ENCODE assay signal across 8 cellular contexts in the genomic region with DNA sequence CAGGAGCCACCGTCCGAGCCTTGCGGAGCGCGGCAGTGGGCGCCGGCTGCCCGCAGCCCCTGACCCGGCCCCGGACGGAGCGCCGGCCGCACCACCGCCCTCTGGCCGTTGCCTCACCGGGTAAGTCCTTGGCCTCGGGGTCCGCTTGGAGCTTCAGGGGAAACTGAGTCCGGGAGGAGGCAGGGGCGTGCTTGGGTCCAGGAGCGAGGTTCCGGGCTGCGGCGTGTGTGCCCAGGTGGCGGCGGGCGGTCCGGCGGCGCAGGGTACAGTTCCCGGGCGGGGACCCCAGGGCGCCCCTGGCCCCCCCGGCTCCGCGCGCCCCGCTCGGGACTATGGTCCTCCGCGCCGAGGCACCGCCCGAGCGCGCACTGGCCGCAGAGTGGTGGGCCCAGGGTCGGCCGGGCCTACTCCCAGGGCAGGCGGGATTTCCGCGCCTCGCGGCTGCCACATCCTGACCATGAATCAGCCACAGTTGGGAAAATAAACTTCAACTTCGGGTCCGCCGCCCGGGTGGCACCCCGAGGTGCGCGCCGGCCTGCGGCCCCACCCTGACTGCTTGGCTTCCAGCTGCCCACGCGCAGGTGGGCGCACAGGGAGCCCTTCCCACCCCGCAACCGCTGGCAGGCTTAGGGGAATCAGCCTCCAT. TPM values are rescaled to one million over a fixed set of nuclear protein-coding genes. Genes with fewer than 3 reads are reported as not detected.
DNase-seq lines count a peak whose midpoint lies in the region; ATAC-seq and TF ChIP-seq lines count a peak whose summit lies in the region.

No MANE protein-coding gene starts in this region.

- H3K4me3 Mint-ChIP-seq in H9 = peak overlapping the region; percentile 64 to 78
- H3K4me3 Mint-ChIP-seq in activated naive CD4-positive, alpha-beta T cell treated with anti-CD3 and anti-CD28 coated beads, Interleukin-2, amount 10 ng/mL, durations not matched to agents 7 days and 5 days = peak overlapping the region; percentile 84
- H3K4me3 Mint-ChIP-seq in stimulated activated memory B cell treated with anti-CD40 and anti-IgM and Interleukin-4, amounts not matched to agents 10 μg/mL and 1 μg/mL and 100 μg/mL, for 72 hours = peak overlapping the region; percentile 78

- H3K56ac ChIP-seq in H9 (ENCODE audit: insufficient read length, low read depth, low read length) = no peak overlapping the region

- ATAC-seq in stimulated activated memory B cell treated with anti-CD40 and anti-IgM and Interleukin-4, amounts not matched to agents 10 μg/mL and 1 μg/mL and 100 μg/mL, for 72 hours = peak; percentile 45

- H4K5ac ChIP-seq in H9 (ENCODE audit: insufficient read length, low read depth, low read length) = no peak overlapping the region

- H2BK5ac ChIP-seq in H9 (ENCODE audit: insufficient read length, low read length) = no peak overlapping the region

- peaks cover 19 to 34% of the 10 kb centered on the region in 2 experiments for H3K4me1 Mint-ChIP-seq in H9
- H3K4me1 Mint-ChIP-seq in activated naive CD4-positive, alpha-beta T cell treated with anti-CD3 and anti-CD28 coated beads, Interleukin-2, amount 10 ng/mL, durations not matched to agents 7 days and 5 days = peaks cover 75% of the 10 kb centered on the region
- peaks cover 77% of the 10 kb centered on the region for H3K4me1 Mint-ChIP-seq in stimulated activated memory B cell treated with anti-CD40 and anti-IgM and Interleukin-4, amounts not matched to agents 10 μg/mL and 1 μg/mL and 100 μg/mL, for 72 hours

- no peak overlapping the region for H3K27ac ChIP-seq in H9 (ENCODE audit: insufficient read length, low read depth, low read length)
- H3K27ac ChIP-seq in iPS DF 6.9 (ENCODE audit: low read length) = no peak overlapping the region

- H3K4me3 ChIP-seq in AG04449 (ENCODE audit: low read depth, low read length) (peak overlapping the region; percentile 88), iPS DF 6.9 (ENCODE audit: low read length) (peak overlapping the region; percentile 71; the same call in 1 of the 2 replicates)

- H3K9ac ChIP-seq in H9 (ENCODE audit: extremely low read depth, insufficient read length, low read length) = peak overlapping the region; percentile 21

- CTCF ChIA-PET in AG04449 (lab: Yijun Ruan, JAX) = interaction anchor here (1.2 to 2.4 kb wide), 5 partner anchors 9 to 137 kb away, joined by 4 to 18 read pairs (median 5); no protein-coding TSS in a partner anchor
- CTCF ChIA-PET in activated naive CD4-positive, alpha-beta T cell treated with anti-CD3 and anti-CD28 coated beads, Interleukin-2, amount 10 ng/mL, durations not matched to agents 7 days and 5 days (lab: Charles Lee) = interaction anchor here (1.2 kb wide), 1 partner anchor 21 kb away, joined by 3 read pairs; no protein-coding TSS in a partner anchor

- H2BK15ac ChIP-seq in H9 (ENCODE audit: low read depth, low read length) = no peak overlapping the region

- H3K9me3 Mint-ChIP-seq in H9 = peaks cover 0 to 5% of the 10 kb centered on the region in 2 experiments; a peak in 2 of 5 replicates
- H3K9me3 Mint-ChIP-seq in activated naive CD4-positive, alpha-beta T cell treated with anti-CD3 and anti-CD28 coated beads, Interleukin-2, amount 10 ng/mL, durations not matched to agents 7 days and 5 days = no peaks in the 10 kb centered on the region
- H3K9me3 Mint-ChIP-seq in stimulated activated memory B cell treated with anti-CD40 and anti-IgM and Interleukin-4, amounts not matched to agents 10 μg/mL and 1 μg/mL and 100 μg/mL, for 72 hours = peaks cover 3% of the 10 kb centered on the region

- DNase-seq in AG04449 (ENCODE audit: low read depth, low spot score) (no peak), H9 (no peak), iPS DF 6.9 (ENCODE audit: low read depth, low spot score) (no peak), NCI-H774 (lab: John Stamatoyannopoulos, UW) (no peak), OCI-M2 (lab: John Stamatoyannopoulos, UW; ENCODE audit: unreplicated experiment) (no peak), SKM-1 (lab: John Stamatoyannopoulos, UW; ENCODE audit: unreplicated experiment) (no peak)
- peak; percentile 37 for DNase-seq in activated naive CD4-positive, alpha-beta T cell treated with anti-CD3 and anti-CD28 coated beads, Interleukin-2, amount 10 ng/mL, durations not matched to agents 7 days and 5 days

- no peak overlapping the region for H3K23ac ChIP-seq in H9 (ENCODE audit: insufficient read length, low read depth, low read length)

- peaks cover 3% of the 10 kb centered on the region for H3K27me3 Mint-ChIP-seq in H9 (ENCODE audit: low read depth)
- peaks cover 21% of the 10 kb centered on the region for H3K27me3 Mint-ChIP-seq in activated naive CD4-positive, alpha-beta T cell treated with anti-CD3 and anti-CD28 coated beads, Interleukin-2, amount 10 ng/mL, durations not matched to agents 7 days and 5 days
- H3K27me3 Mint-ChIP-seq in stimulated activated memory B cell treated with anti-CD40 and anti-IgM and Interleukin-4, amounts not matched to agents 10 μg/mL and 1 μg/mL and 100 μg/mL, for 72 hours = no peaks in the 10 kb centered on the region

- H3K18ac ChIP-seq in H9 (ENCODE audit: insufficient read length, low read depth, low read length) = no peak overlapping the region

- peak overlapping the region; percentile 57 for H3K4me2 ChIP-seq in H9 (ENCODE audit: insufficient read depth, insufficient read length, low read length)

- no peak overlapping the region for H2AK5ac ChIP-seq in H9 (ENCODE audit: insufficient read length, low read length)

- no CpG with 5 or more reads among the region's 69 CpGs for WGBS in H9 (ENCODE audit: extremely low coverage, insufficient read length, low lambda C conversion rate)
- WGBS in iPS DF 6.9 (ENCODE audit: insufficient coverage, insufficient read length) = no CpG with 5 or more reads among the region's 69 CpGs

- no peak overlapping the region for H2AFZ ChIP-seq in H9 (ENCODE audit: low read length)

- no peaks in the 10 kb centered on the region for H4K20me1 ChIP-seq in H9 (ENCODE audit: control insufficient read depth, insufficient read depth, insufficient read length)

- H2BK12ac ChIP-seq in H9 (ENCODE audit: insufficient read length, low read depth, low read length) = no peak overlapping the region

- H3K4ac ChIP-seq in H9 (ENCODE audit: low read depth, low read length) = no peak overlapping the region

- H3K36me3 Mint-ChIP-seq in H9 (ENCODE audit: insufficient read depth in 1 of 3, low read depth in 3 of 3) = no peaks in the 10 kb centered on the region; a peak in 2 of 7 replicates
- peaks cover 14% of the 10 kb centered on the region for H3K36me3 Mint-ChIP-seq in activated naive CD4-positive, alpha-beta T cell treated with anti-CD3 and anti-CD28 coated beads, Interleukin-2, amount 10 ng/mL, durations not matched to agents 7 days and 5 days
- no peaks in the 10 kb centered on the region for H3K36me3 Mint-ChIP-seq in stimulated activated memory B cell treated with anti-CD40 and anti-IgM and Interleukin-4, amounts not matched to agents 10 μg/mL and 1 μg/mL and 100 μg/mL, for 72 hours

- POLR2A ChIA-PET in AG04449 (lab: Yijun Ruan, JAX) = no interaction called here

- H4K8ac ChIP-seq in H9 (replicated peaks; ENCODE audit: insufficient read length, low read depth, low read length) = no peak overlapping the region

- no peak overlapping the region for H2BK120ac ChIP-seq in H9 (ENCODE audit: low read depth, low read length, poor library complexity, severe bottlenecking)

- H3K36me3 ChIP-seq in iPS DF 6.9 (ENCODE audit: control insufficient read depth, insufficient read depth, low read length) = peaks cover 6% of the 10 kb centered on the region; the same call in 1 of the 2 replicates

- H3K27ac Mint-ChIP-seq in H9 = no peak overlapping the region
- H3K27ac Mint-ChIP-seq in activated naive CD4-positive, alpha-beta T cell treated with anti-CD3 and anti-CD28 coated beads, Interleukin-2, amount 10 ng/mL, durations not matched to agents 7 days and 5 days = peak overlapping the region; percentile 24
- H3K27ac Mint-ChIP-seq in stimulated activated memory B cell treated with anti-CD40 and anti-IgM and Interleukin-4, amounts not matched to agents 10 μg/mL and 1 μg/mL and 100 μg/mL, for 72 hours = peak overlapping the region; percentile 62

- no peak overlapping the region for H4K91ac ChIP-seq in H9 (ENCODE audit: insufficient read length, low read depth, low read length)

- H3T11ph ChIP-seq in H9 (ENCODE audit: low read length) = no peak overlapping the region

- peaks cover 4% of the 10 kb centered on the region; the same call in 1 of the 2 replicates for H3K79me2 ChIP-seq in H9 (ENCODE audit: insufficient read depth, low read length)

- H2BK20ac ChIP-seq in H9 (ENCODE audit: low read depth, low read length, poor library complexity, severe bottlenecking) = no peak overlapping the region

- H3K79me1 ChIP-seq in H9 (ENCODE audit: insufficient read depth, low read depth, low read length, poor library complexity, severe bottlenecking) = peaks cover 5% of the 10 kb centered on the region

- H3K27me3 ChIP-seq in H9 (ENCODE audit: insufficient read depth, low read length) = no peaks in the 10 kb centered on the region
- H3K27me3 ChIP-seq in iPS DF 6.9 (ENCODE audit: control insufficient read depth, insufficient read depth, low read length) = no peaks in the 10 kb centered on the region

- H3K9me3 ChIP-seq in H9 (ENCODE audit: control insufficient read depth, low read depth, low read length) = no peaks in the 10 kb centered on the region
- H3K9me3 ChIP-seq in iPS DF 6.9 (ENCODE audit: control insufficient read depth, insufficient read depth, low read length) = no peaks in the 10 kb centered on the region

- peaks cover 3% of the 10 kb centered on the region; the same call in 1 of the 2 replicates for H3K4me1 ChIP-seq in H9 (ENCODE audit: insufficient read depth, low read length)
- peaks cover 14% of the 10 kb centered on the region for H3K4me1 ChIP-seq in iPS DF 6.9 (ENCODE audit: control insufficient read depth, insufficient read depth, low read length)

- H3K14ac ChIP-seq in H9 (ENCODE audit: insufficient read depth, low read length) = peak overlapping the region; percentile 31; the same call in 1 of the 2 replicates

- H3K23me2 ChIP-seq in H9 (ENCODE audit: insufficient read length, low read depth, low read length, poor library complexity, severe bottlenecking) = peaks cover 6% of the 10 kb centered on the region

- no peak for TF ChIP-seq CTCF in AG04449 (IDR thresholded peaks at IDR 0.05; ENCODE audit: insufficient read depth, low read length, missing control alignments)
- no peak for TF ChIP-seq CTCF in H9 (conservative IDR thresholded peaks at IDR 0.05)

RNA-seq across cellular contexts. Expression of a gene that starts 0.3 kb away (rescaled TPM):
- 58.3 and 59.1 TPM in 2 replicates for total RNA-seq in H9 (2021)

RNA-seq across cellular contexts. Expression of a gene that starts 34.3 kb away (rescaled TPM):
- 7.8 and 8.5 TPM in 2 replicates for total RNA-seq in H9 (2021)

Comparison
In these comparisons a context has a peak if more than half of its experiments do, and no peak if none do; other contexts are left out.
1. H3K27ac Mint-ChIP-seq: peak in activated naive CD4-positive, alpha-beta T cell treated with anti-CD3 and anti-CD28 coated beads, Interleukin-2, amount 10 ng/mL, durations not matched to agents 7 days and 5 days (single experiment) and stimulated activated memory B cell treated with anti-CD40 and anti-IgM and Interleukin-4, amounts not matched to agents 10 μg/mL and 1 μg/mL and 100 μg/mL, for 72 hours (single experiment); none in H9 (0 of 3).
2. Peak in every context shown above with its lines, with median percentiles within 50 percentile points of each other: H3K4me3 Mint-ChIP-seq.